In genomic region chr13:111074826-111075225, GRCh38 we compare ENCODE assay signal across 30 cellular contexts.
"Had no signal": no experiment of that assay in that cellular context is flagged by ENCODE, and none has a peak within 500 bp of the region (broad histone marks: within the 10 kb centered on the region; RNA-seq: fewer than 3 reads in every experiment).

No MANE protein-coding gene starts in this region.

- H3K4me1 ChIP-seq: adrenal gland, SJCRH30 had no signal

- H3K36me3 Mint-ChIP-seq: brain had no signal

- H3K4me3 ChIP-seq: adrenal gland, MG63, SJCRH30, SK-N-MC had no signal

- DNase-seq: activated CD4-positive, alpha-beta T cell treated with anti-CD3 and anti-CD28 coated beads for 36 hours; activated CD4-positive, alpha-beta T cell treated with anti-CD3 and anti-CD28 coated beads, Interleukin-2, amount 10 ng/mL, durations not matched to agents 7 days and 5 days; activated CD4-positive, alpha-beta T cell treated with anti-CD3 and anti-CD28 coated beads, Interleukin-2, amount 50 U/mL, for 48 hours; activated CD8-positive, alpha-beta T cell treated with anti-CD3 and anti-CD28 coated beads, Interleukin-2, amount 10 ng/mL, durations not matched to agents 7 days and 5 days; activated gamma-delta T cell treated with Interleukin-2 at 50 U/mL for 16 hours; activated naive CD4-positive, alpha-beta T cell treated with anti-CD3 and anti-CD28 coated beads for 36 hours; activated T-cell treated with anti-CD3 and anti-CD28 coated beads, Interleukin-2, amount 50 U/mL, for 4 hours; adrenal gland; caudate nucleus; Kasumi-1; KG1; MG63; NCI-H1048; NCI-H1105 treated with DMSO at 0.1 percent for 48 hours; NCI-H1436; NCI-H1694; NCI-H1930; NCI-H345; NCI-H524 treated with DMSO at 0.1 percent for 48 hours; SHP77; SJCRH30 had no signal

- ATAC-seq: activated CD4-positive, alpha-beta T cell treated with anti-CD3 and anti-CD28 coated beads for 36 hours; activated CD4-positive, CD25-positive, alpha-beta regulatory T cell treated with anti-CD3 and anti-CD28 coated beads, Interleukin-2, amount 50 U/mL, for 24 hours; activated CD8-positive, alpha-beta T cell treated with anti-CD3 and anti-CD28 coated beads, Interleukin-2, amount 10 ng/mL, durations not matched to agents 7 days and 5 days; activated naive CD4-positive, alpha-beta T cell treated with anti-CD3 and anti-CD28 coated beads, Interleukin-2, amount 50 U/mL, for 72 hours; activated T-cell treated with anti-CD3 and anti-CD28 coated beads, Interleukin-2, amount 50 U/mL, for 4 hours; Panc1; WTC11 had no signal

- H3K27me3 ChIP-seq: adrenal gland, MG63, SJCRH30 had no signal

- H3K27ac ChIP-seq: adrenal gland, SJCRH30, SK-N-MC had no signal

- H3K4me3 Mint-ChIP-seq: activated CD4-positive, alpha-beta T cell treated with anti-CD3 and anti-CD28 coated beads for 36 hours; activated CD4-positive, alpha-beta T cell treated with anti-CD3 and anti-CD28 coated beads, Interleukin-2, amount 10 ng/mL, durations not matched to agents 7 days and 5 days; activated CD8-positive, alpha-beta T cell treated with anti-CD3 and anti-CD28 coated beads, Interleukin-2, amount 10 ng/mL, durations not matched to agents 7 days and 5 days; activated naive CD4-positive, alpha-beta T cell treated with anti-CD3 and anti-CD28 coated beads for 36 hours; activated T-cell treated with anti-CD3 and anti-CD28 coated beads, Interleukin-2, amount 50 U/mL, for 4 hours; activated T-helper 1 cell treated with anti-CD3 and anti-CD28 coated beads, Interleukin-12 subunit alpha, Interleukin-12 subunit beta, Interleukin-2, Interleukin-4 antibody, amounts not matched to agents 30 ng/mL and 10 ng/mL and 1 ng/mL, durations not matched to agents 14 hours and 24 hours and 36 hours; brain; T-helper 1 cell treated with Interleukin-12 subunit alpha and Interleukin-12 subunit beta and Interleukin-4 antibody, amounts not matched to agents 30 μg/mL and 1 μg/mL, for 36 hours; T-helper 2 cell treated with Interferon-gamma antibody and Interleukin-4, amounts not matched to agents 5 μg/mL and 100 μg/mL, for 36 hours; WTC11 had no signal

- H3K27ac Mint-ChIP-seq: activated CD4-positive, alpha-beta T cell treated with anti-CD3 and anti-CD28 coated beads for 36 hours; activated CD4-positive, alpha-beta T cell treated with anti-CD3 and anti-CD28 coated beads, Interleukin-2, amount 10 ng/mL, durations not matched to agents 7 days and 5 days; activated CD8-positive, alpha-beta T cell treated with anti-CD3 and anti-CD28 coated beads, Interleukin-2, amount 10 ng/mL, durations not matched to agents 7 days and 5 days; activated naive CD4-positive, alpha-beta T cell treated with anti-CD3 and anti-CD28 coated beads for 36 hours; activated naive CD4-positive, alpha-beta T cell treated with anti-CD3 and anti-CD28 coated beads, Interleukin-2, amount 50 U/mL, for 72 hours; activated T-helper 1 cell treated with anti-CD3 and anti-CD28 coated beads, Interleukin-12 subunit alpha, Interleukin-12 subunit beta, Interleukin-2, Interleukin-4 antibody, amounts not matched to agents 30 ng/mL and 10 ng/mL and 1 ng/mL, durations not matched to agents 14 hours and 24 hours and 36 hours; brain; T-helper 1 cell treated with Interleukin-12 subunit alpha and Interleukin-12 subunit beta and Interleukin-4 antibody, amounts not matched to agents 30 μg/mL and 1 μg/mL, for 36 hours; T-helper 2 cell treated with Interferon-gamma antibody and Interleukin-4, amounts not matched to agents 5 μg/mL and 100 μg/mL, for 36 hours; WTC11 had no signal

- H3K36me3 ChIP-seq: adrenal gland, MG63, SJCRH30 had no signal

- H3K4me1 Mint-ChIP-seq: activated CD4-positive, alpha-beta T cell treated with anti-CD3 and anti-CD28 coated beads for 36 hours; brain; WTC11 had no signal
